In genomic region chr1:84505167-84506001, GRCh38 we compare ENCODE assay signal across 8 cellular contexts. TPM values are rescaled to one million over a fixed set of nuclear protein-coding genes. Genes with fewer than 3 reads are reported as not detected.
DNase-seq lines count a peak whose midpoint lies in the region; ATAC-seq and TF ChIP-seq lines count a peak whose summit lies in the region.

No MANE protein-coding gene starts in this region.

- DNase-seq in NCI-H2029 (lab: John Stamatoyannopoulos, UW) (peak; percentile 42), germinal center (ENCODE audit: low spot score) (peak; percentile 70)
- no peak for DNase-seq in activated CD8-positive, alpha-beta T cell treated with anti-CD3 and anti-CD28 coated beads for 36 hours
- no peak for DNase-seq in activated CD4-positive, alpha-beta T cell treated with anti-CD3 and anti-CD28 coated beads for 48 hours

- H3K27me3 Mint-ChIP-seq in activated CD8-positive, alpha-beta T cell treated with anti-CD3 and anti-CD28 coated beads for 36 hours: no peaks in the 10 kb centered on the region

- H3K36me3 ChIP-seq in BLaER1: peaks cover 28% of the 10 kb centered on the region
- H3K36me3 ChIP-seq in neutrophil: peaks cover 15% of the 10 kb centered on the region

- no peaks in the 10 kb centered on the region for H3K27me3 ChIP-seq in BLaER1
- H3K27me3 ChIP-seq in neutrophil: no peaks in the 10 kb centered on the region

- peak overlapping the region; percentile 89 for H3K4me2 ChIP-seq in BLaER1

- peak overlapping the region; percentile 90 for H3K27ac ChIP-seq in BLaER1
- H3K27ac ChIP-seq in neutrophil: peak overlapping the region; percentile 98

- CTCF ChIA-PET in activated CD8-positive, alpha-beta T cell treated with anti-CD3 and anti-CD28 coated beads for 36 hours (lab: Charles Lee): interaction anchor here (0.7 to 2.4 kb wide), 13 partner anchors 25 to 440 kb away, joined by 3 to 12 read pairs (median 3); partner anchors contain the start of gene CTBS

- ATAC-seq in GM18511 (IDR thresholded peaks at IDR 0.05; ENCODE audit: unreplicated experiment): peak; percentile 40
- peak; percentile 33 for ATAC-seq in HG02943 (IDR thresholded peaks at IDR 0.05; ENCODE audit: low read depth, unreplicated experiment)
- peak; percentile 17 for ATAC-seq in activated CD8-positive, alpha-beta T cell treated with anti-CD3 and anti-CD28 coated beads for 36 hours

- peaks cover 51% of the 10 kb centered on the region for H4K20me1 ChIP-seq in BLaER1

- POLR2A ChIA-PET in activated CD8-positive, alpha-beta T cell treated with anti-CD3 and anti-CD28 coated beads for 36 hours (lab: Charles Lee): interaction anchor here (0.9 to 4.8 kb wide), 11 partner anchors 11 to 361 kb away, joined by 3 to 45 read pairs (median 5); partner anchors contain the start of genes CTBS, PRKACB and RPF1

- no peak for TF ChIP-seq CTCF in activated CD8-positive, alpha-beta T cell treated with anti-CD3 and anti-CD28 coated beads for 36 hours (IDR thresholded peaks at IDR 0.05)
- no peak for TF ChIP-seq CTCF in neutrophil (IDR thresholded peaks at IDR 0.05)

- H3K4me1 ChIP-seq in BLaER1: peaks cover 42% of the 10 kb centered on the region
- peaks cover 33 to 39% of the 10 kb centered on the region in 2 experiments for H3K4me1 ChIP-seq in neutrophil (ENCODE audit: control insufficient read depth in 1 of 2, insufficient read depth in 1 of 2, low read depth in 1 of 2, low read length in 1 of 2)

- peak overlapping the region; percentile 93 for H3K9ac ChIP-seq in BLaER1

- H3K27ac Mint-ChIP-seq in activated CD8-positive, alpha-beta T cell treated with anti-CD3 and anti-CD28 coated beads for 36 hours: peak overlapping the region; percentile 99

- intact Hi-C loops in activated CD8-positive, alpha-beta T cell treated with anti-CD3 and anti-CD28 coated beads for 36 hours (cut with micrococcal nuclease): loop anchor here (5.0 kb wide), 1 partner anchor 182 kb away; no protein-coding TSS in a partner anchor

- peaks cover 39% of the 10 kb centered on the region for H3K36me3 Mint-ChIP-seq in activated CD8-positive, alpha-beta T cell treated with anti-CD3 and anti-CD28 coated beads for 36 hours (ENCODE audit: low read depth)

- peaks cover 31% of the 10 kb centered on the region for H3K4me1 Mint-ChIP-seq in activated CD8-positive, alpha-beta T cell treated with anti-CD3 and anti-CD28 coated beads for 36 hours (ENCODE audit: low read depth)

- peaks cover 7% of the 10 kb centered on the region for H3K9me3 Mint-ChIP-seq in activated CD8-positive, alpha-beta T cell treated with anti-CD3 and anti-CD28 coated beads for 36 hours

- H3K4me3 ChIP-seq in BLaER1 (peak overlapping the region; percentile 89), neutrophil (ENCODE audit: low read depth in 1 of 2, low read length in 1 of 2) (peak overlapping the region; percentile 82 to 94)

- H3K9me3 ChIP-seq in BLaER1 (peaks cover 11% of the 10 kb centered on the region; the same call in 1 of the 2 replicates), neutrophil (no peaks in the 10 kb centered on the region)

- H3K4me3 Mint-ChIP-seq in activated CD8-positive, alpha-beta T cell treated with anti-CD3 and anti-CD28 coated beads for 36 hours: peak overlapping the region; percentile 99

RNA-seq across cellular contexts. Expression of gene SPATA1, which starts 0.8 kb away (rescaled TPM):
- 1 to 10 TPM; 2.5 to 3.0 TPM for total RNA-seq in activated CD8-positive, alpha-beta T cell treated with anti-CD3 and anti-CD28 coated beads for 36 hours

RNA-seq across cellular contexts. Expression of gene GNG5, which starts 1.0 kb away (rescaled TPM):
- 100 to 1,000 TPM; 101 to 106 TPM for total RNA-seq in activated CD8-positive, alpha-beta T cell treated with anti-CD3 and anti-CD28 coated beads for 36 hours

RNA-seq across cellular contexts. Expression of gene RPF1, which starts 26.3 kb away (rescaled TPM):
- 10 to 100 TPM; 61.9 to 64.1 TPM for total RNA-seq in activated CD8-positive, alpha-beta T cell treated with anti-CD3 and anti-CD28 coated beads for 36 hours

Comparison
In these comparisons a context has a peak if more than half of its experiments do, and no peak if none do; other contexts are left out.
1. DNase-seq: peak in NCI-H2029 (single experiment) and germinal center (single experiment); none in activated CD8-positive, alpha-beta T cell treated with anti-CD3 and anti-CD28 coated beads for 36 hours (single experiment) and activated CD4-positive, alpha-beta T cell treated with anti-CD3 and anti-CD28 coated beads for 48 hours (single experiment).
2. Peak in every context shown above with its lines, with median percentiles within 50 percentile points of each other: ATAC-seq.